Comparison of ENCODE assay signal across 27 cellular contexts in the genomic region with DNA sequence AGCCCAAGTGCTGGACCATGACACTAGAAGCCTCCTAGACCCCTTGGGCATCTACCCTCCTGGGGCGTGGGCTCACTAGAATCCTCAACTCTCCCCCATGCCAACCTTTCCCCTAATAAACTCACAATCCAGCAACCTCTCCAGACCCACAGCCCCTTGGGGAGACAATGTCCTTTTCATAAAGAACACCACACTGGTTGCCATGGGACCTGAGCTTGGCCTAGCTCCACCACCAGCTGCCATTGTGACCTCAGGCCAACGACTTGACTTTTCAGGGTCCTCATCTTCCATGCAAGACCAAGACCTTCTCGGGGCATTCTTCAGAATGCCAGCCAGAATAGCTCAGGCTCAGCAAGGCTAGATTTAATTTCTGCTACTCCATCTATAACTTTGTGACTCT.
"Had no signal": no experiment of that assay in that cellular context is flagged by ENCODE, and none has a peak within 500 bp of the region (broad histone marks: within the 10 kb centered on the region; RNA-seq: fewer than 3 reads in every experiment).

No MANE protein-coding gene starts in this region.

- H3K4me3 ChIP-seq: left lung, lower lobe of right lung, neural progenitor cell, ovary, right atrium auricular region, right lobe of liver, smooth muscle cell, transverse colon, upper lobe of left lung had no signal

- FAIRE-seq: keratinocyte had no signal

- H3K9ac ChIP-seq: neural progenitor cell had no signal

- H3K27ac ChIP-seq: left lung, lower lobe of right lung, neural progenitor cell, neutrophil, ovary, right atrium auricular region, right lobe of liver, transverse colon, upper lobe of left lung had no signal

- H3K27me3 ChIP-seq: left lung, neural progenitor cell, ovary, right atrium auricular region, right lobe of liver, transverse colon, upper lobe of left lung had no signal

- H3K36me3 ChIP-seq: left lung, lower lobe of right lung, neural progenitor cell, neutrophil, ovary, right atrium auricular region, right lobe of liver, transverse colon, upper lobe of left lung had no signal

- H3K4me2 ChIP-seq: neural progenitor cell, smooth muscle cell had no signal

- H2AFZ ChIP-seq: neural progenitor cell had no signal

- ATAC-seq: left colon; left lung; lower lobe of right lung; natural killer cell; right lobe of liver; stimulated activated memory B cell treated with anti-CD40 and anti-IgM and Interleukin-4, amounts not matched to agents 10 μg/mL and 1 μg/mL and 100 μg/mL, for 72 hours; stimulated activated naive CD8-positive, alpha-beta T cell treated with anti-CD3 and anti-CD28 coated beads, Interleukin-15, amount 100 ng/mL, for 72 hours had no signal

- H3K9me3 ChIP-seq: neutrophil, ovary, transverse colon had no signal

- H3K4me1 ChIP-seq: left lung, lower lobe of right lung, neural progenitor cell, right atrium auricular region, right lobe of liver, transverse colon, upper lobe of left lung had no signal

- DNase-seq: hypothalamus; kidney glomerular epithelial cell; left colon; left lung; lower lobe of right lung; mesendoderm; naive B cell; natural killer cell; nephron progenitor cell; occipital lobe; ovary; right lobe of liver; stimulated activated CD4-positive, alpha-beta T cell treated with anti-CD3 and anti-CD28 coated beads, Interleukin-1b, Interleukin-23, amount 100 ng/mL, for 48 hours; stimulated activated CD4-positive, alpha-beta T cell treated with anti-CD3 and anti-CD28 coated beads, Interleukin-2, amount 100 ng/mL, for 48 hours; stimulated activated CD4-positive, alpha-beta T cell treated with anti-CD3 and anti-CD28 coated beads, Interleukin-4, amount 100 ng/mL, for 4 hours; stimulated activated CD8-positive, alpha-beta memory T cell treated with anti-CD3 and anti-CD28 coated beads, Interleukin-4, amount 100 ng/mL, for 48 hours; stimulated activated naive CD4-positive, alpha-beta T cell treated with Interleukin-2 at 50 U/mL for 16 hours; stimulated activated naive CD8-positive, alpha-beta T cell treated with anti-CD3 and anti-CD28 coated beads, Interleukin-15, amount 100 ng/mL, for 72 hours; substantia nigra; transverse colon; upper lobe of left lung had no signal
